38 cellular contexts compared by ENCODE assay signal in the genomic region with DNA sequence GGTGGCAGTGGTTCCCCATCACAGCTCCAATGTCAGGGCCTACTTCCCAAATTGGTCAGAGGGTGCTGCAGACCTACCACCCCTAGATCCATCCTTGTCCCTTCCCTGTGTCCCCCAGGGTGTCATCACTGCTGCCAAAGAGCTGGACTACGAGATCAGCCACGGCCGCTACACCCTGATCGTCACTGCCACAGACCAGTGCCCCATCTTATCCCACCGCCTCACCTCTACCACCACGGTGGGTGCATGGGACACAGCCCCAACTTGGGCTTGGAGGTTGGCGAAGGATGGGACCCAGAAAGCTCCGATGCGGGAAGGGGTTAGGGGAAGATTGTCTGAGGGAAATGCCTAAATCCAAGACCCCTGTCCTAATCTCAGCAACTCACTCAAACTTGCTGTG. TPM values are rescaled to one million over a fixed set of nuclear protein-coding genes. Genes with fewer than 3 reads are reported as not detected.
"Had no signal": no experiment of that assay in that cellular context is flagged by ENCODE, and none has a peak within 500 bp of the region (broad histone marks: within the 10 kb centered on the region; RNA-seq: fewer than 3 reads in every experiment).

No MANE protein-coding gene starts in this region.

- FAIRE-seq: astrocyte had no signal

- DNase-seq: activated B cell treated with CpG ODN at 0.5 μM for 24 hours; activated CD4-positive, alpha-beta memory T cell treated with anti-CD3 and anti-CD28 coated beads, Interleukin-2, amount 10 ng/mL, durations not matched to agents 7 days and 5 days; activated CD4-positive, alpha-beta T cell treated with anti-CD3 and anti-CD28 coated beads for 4 hours; activated CD4-positive, alpha-beta T cell treated with anti-CD3 and anti-CD28 coated beads, Interleukin-2, amount 50 U/mL, for 1 hour; activated CD4-positive, CD25-positive, alpha-beta regulatory T cell treated with anti-CD3 and anti-CD28 coated beads, Interleukin-2, amount 50 U/mL, for 72 hours; activated gamma-delta T cell; activated naive CD4-positive, alpha-beta T cell treated with Interleukin-2 at 50 U/mL for 16 hours; activated T-cell treated with anti-CD3 and anti-CD28 coated beads, Interleukin-2, amount 50 U/mL, for 24 hours; adrenal gland; body of pancreas; caudate nucleus; Kasumi-1; KG1; MG63; NCI-H1048; NCI-H1105 treated with DMSO at 0.1 percent for 48 hours; NCI-H1436; NCI-H1694; NCI-H2029; NCI-H2171; NCI-H510A; NCI-H526; NCI-H748 treated with DMSO at 0.1 percent for 48 hours; NK-92 treated with Interleukin-12 subunit alpha and Interleukin-12 subunit beta, amount 100 ng/mL, for 24 hours; PC-3; RPMI8226; SIG-M5; T-cell; T-helper 17 cell; T-helper 9 cell had no signal

- H3K27ac Mint-ChIP-seq: activated CD4-positive, alpha-beta memory T cell treated with anti-CD3 and anti-CD28 coated beads, Interleukin-2, amount 10 ng/mL, durations not matched to agents 7 days and 5 days; activated naive CD4-positive, alpha-beta T cell treated with anti-CD3 and anti-CD28 coated beads, Interleukin-2, amount 50 U/mL, for 72 hours; activated T-cell treated with anti-CD3 and anti-CD28 coated beads, Interleukin-2, amount 50 U/mL, for 24 hours; activated T-helper 2 cell treated with anti-CD3 and anti-CD28 coated beads, Interferon-gamma antibody, Interleukin-2, Interleukin-4, amounts not matched to agents 10 μg/mL and 5 μg/mL and 100 μg/mL, durations not matched to agents 14 hours and 24 hours and 36 hours; T-cell; T-helper 17 cell had no signal

- H3K27ac ChIP-seq: adrenal gland, body of pancreas, breast epithelium, Peyer's patch, VCaP had no signal

- H3K27me3 Mint-ChIP-seq: activated B cell treated with CpG ODN at 0.5 μM for 24 hours; activated CD4-positive, alpha-beta memory T cell treated with anti-CD3 and anti-CD28 coated beads, Interleukin-2, amount 10 ng/mL, durations not matched to agents 7 days and 5 days; activated T-cell treated with anti-CD3 and anti-CD28 coated beads, Interleukin-2, amount 50 U/mL, for 24 hours; T-cell; T-helper 17 cell had no signal

- H3K4me3 Mint-ChIP-seq: activated B cell treated with CpG ODN at 0.5 μM for 24 hours; activated CD4-positive, alpha-beta memory T cell treated with anti-CD3 and anti-CD28 coated beads, Interleukin-2, amount 10 ng/mL, durations not matched to agents 7 days and 5 days; activated T-cell treated with anti-CD3 and anti-CD28 coated beads, Interleukin-2, amount 50 U/mL, for 24 hours; T-cell; T-helper 17 cell had no signal

- H3K36me3 Mint-ChIP-seq: T-cell had no signal

- H3K9me3 Mint-ChIP-seq: activated B cell treated with CpG ODN at 0.5 μM for 24 hours; activated T-cell treated with anti-CD3 and anti-CD28 coated beads, Interleukin-2, amount 50 U/mL, for 24 hours; activated T-helper 2 cell treated with anti-CD3 and anti-CD28 coated beads, Interferon-gamma antibody, Interleukin-2, Interleukin-4, amounts not matched to agents 10 μg/mL and 5 μg/mL and 100 μg/mL, durations not matched to agents 14 hours and 24 hours and 36 hours; T-cell had no signal

- H3K36me3 ChIP-seq: adrenal gland, breast epithelium, MG63, Peyer's patch had no signal

- ATAC-seq: activated naive CD4-positive, alpha-beta T cell treated with anti-CD3 and anti-CD28 coated beads, Interleukin-2, amount 50 U/mL, for 72 hours; body of pancreas; PC-3; SK-N-SH treated with all-trans-retinoic acid at 6 μM for 48 hours; T-cell; T-helper 17 cell had no signal

- H3K9me3 ChIP-seq: adrenal gland, body of pancreas, breast epithelium, MG63, Peyer's patch had no signal

- H3K4me3 ChIP-seq: adrenal gland, body of pancreas, breast epithelium, MG63, Peyer's patch had no signal

- H3K27me3 ChIP-seq: adrenal gland, body of pancreas, breast epithelium, MG63, Peyer's patch had no signal

RNA-seq across cellular contexts. Expression of gene C10orf105, which starts 58.5 kb away (rescaled TPM):
- total RNA-seq: activated B cell treated with CpG ODN at 0.5 μM for 24 hours, astrocyte, body of pancreas, PC-3, SK-MEL-5 had no signal
